Comparison of ENCODE assay signal across 8 cellular contexts in the genomic region with DNA sequence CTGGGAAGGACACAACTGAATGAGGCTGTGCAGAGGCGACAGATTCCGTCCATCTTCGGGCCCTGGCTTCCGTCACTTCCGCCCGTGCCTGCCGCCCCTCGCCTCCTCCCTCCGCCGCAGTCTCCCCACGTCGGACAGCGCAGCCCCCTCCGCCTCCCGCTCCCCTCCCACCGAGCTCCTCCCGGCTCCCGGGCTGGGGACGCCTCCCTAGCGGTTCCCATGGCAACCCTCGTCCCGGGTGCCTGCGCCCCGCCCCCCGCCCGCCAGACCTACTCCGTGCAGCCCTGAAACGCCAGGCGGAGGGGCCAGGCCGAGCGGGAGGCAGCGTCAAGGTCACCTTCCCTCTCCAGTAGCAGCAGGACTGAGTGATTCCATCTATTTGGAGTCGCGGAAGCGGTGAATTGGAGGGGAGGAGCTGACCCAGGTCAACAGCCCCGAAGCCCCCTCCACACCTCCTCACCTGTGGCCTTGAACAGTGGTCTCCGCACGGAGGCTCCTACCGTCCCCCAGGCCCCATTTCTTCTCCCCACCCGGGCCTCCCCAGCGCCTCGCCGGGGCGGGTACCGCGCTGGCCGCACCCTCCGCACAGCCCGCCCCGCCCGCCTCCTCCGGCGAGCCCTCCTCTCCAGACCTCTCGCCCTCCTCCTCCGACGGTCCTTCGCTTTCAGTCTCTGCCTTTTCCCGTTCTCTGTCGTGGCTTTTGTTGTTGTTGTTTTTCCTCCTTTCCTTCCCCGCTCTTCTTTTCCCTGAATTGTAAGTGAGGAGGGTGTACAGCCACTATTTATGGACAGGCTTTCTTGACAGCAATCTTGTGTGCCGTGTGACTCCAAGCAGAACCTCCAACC. TPM values are rescaled to one million over a fixed set of nuclear protein-coding genes. Genes with fewer than 3 reads are reported as not detected.
DNase-seq lines count a peak whose midpoint lies in the region; ATAC-seq and TF ChIP-seq lines count a peak whose summit lies in the region.

No MANE protein-coding gene starts in this region.

- H3K4me3 Mint-ChIP-seq in activated naive CD4-positive, alpha-beta T cell treated with anti-CD3 and anti-CD28 coated beads, Interleukin-2, amount 10 ng/mL, durations not matched to agents 7 days and 5 days = peak overlapping the region; percentile 84

- peaks cover 50% of the 10 kb centered on the region for H3K27me3 Mint-ChIP-seq in activated naive CD4-positive, alpha-beta T cell treated with anti-CD3 and anti-CD28 coated beads, Interleukin-2, amount 10 ng/mL, durations not matched to agents 7 days and 5 days

- ATAC-seq in RWPE2 (ENCODE audit: low read depth) = peak; percentile 82

- no peaks in the 10 kb centered on the region for H3K9me2 ChIP-seq in MM.1S (replicated peaks; ENCODE audit: insufficient read depth, low read length)
- H3K9me2 ChIP-seq in neural cell (ENCODE audit: insufficient read depth, low read length) = no peaks in the 10 kb centered on the region

- in situ Hi-C loops in transverse colon (cut with MboI; ENCODE audit: low pct_ligation_motif_present in 1 of 4, low pct_unique_long_range_greater_than_20kb in 1 of 4, low sequenced_read_pairs in 3 of 4) = no loop called here

- H3K27me3 ChIP-seq in GM06990 (replicated peaks; ENCODE audit: control insufficient read depth, insufficient read depth, low read length) = no peaks in the 10 kb centered on the region
- no peaks in the 10 kb centered on the region for H3K27me3 ChIP-seq in MM.1S (replicated peaks; ENCODE audit: insufficient read depth, low read length)
- no peaks in the 10 kb centered on the region for H3K27me3 ChIP-seq in RWPE2 (ENCODE audit: insufficient read depth, poor library complexity, severe bottlenecking)
- no peaks in the 10 kb centered on the region for H3K27me3 ChIP-seq in neural cell (ENCODE audit: insufficient read depth, low read depth, low read length)
- H3K27me3 ChIP-seq in transverse colon = no peaks in the 10 kb centered on the region

- H3K4me2 ChIP-seq in MM.1S (ENCODE audit: low read depth, low read length) (peak overlapping the region; percentile 74), neural cell (ENCODE audit: low read length) (peak overlapping the region; percentile 87)

- peak; percentile 59 for TF ChIP-seq EP300 in neural cell (conservative IDR thresholded peaks at IDR 0.05; ENCODE audit: poor library complexity, severe bottlenecking)
- no peak for TF ChIP-seq EP300 in transverse colon (IDR thresholded peaks at IDR 0.05; ENCODE audit: low read depth)

- H2AFZ ChIP-seq in MM.1S (ENCODE audit: low read length) (peak overlapping the region; percentile 92), neural cell (ENCODE audit: low read depth, low read length) (peak overlapping the region; percentile 80)

- CTCF ChIA-PET in activated naive CD4-positive, alpha-beta T cell treated with anti-CD3 and anti-CD28 coated beads, Interleukin-2, amount 10 ng/mL, durations not matched to agents 7 days and 5 days (lab: Charles Lee) = interaction anchor here (1.3 to 3.6 kb wide), 2 partner anchors 17 to 81 kb away, joined by 4 to 34 read pairs; no protein-coding TSS in a partner anchor

- intact Hi-C loops in transverse colon (cut with DNase I; ENCODE audit: low total_unique reads) = no loop called here

- H3K9me3 ChIP-seq in MM.1S (replicated peaks; ENCODE audit: insufficient read depth, low read length) (no peaks in the 10 kb centered on the region), RWPE2 (ENCODE audit: severe bottlenecking) (peaks cover under 1% of the 10 kb centered on the region), neural cell (ENCODE audit: low read length) (no peaks in the 10 kb centered on the region), transverse colon (no peaks in the 10 kb centered on the region)

- DNase-seq in GM06990 (ENCODE audit: extremely low read depth, insufficient read length) = peak; percentile 92
- peak; percentile 95 for DNase-seq in HCEC 1CT
- peak; percentile 86 for DNase-seq in MM.1S
- DNase-seq in RWPE2 (ENCODE audit: low spot score) = peak; percentile 95
- DNase-seq in activated naive CD4-positive, alpha-beta T cell treated with anti-CD3 and anti-CD28 coated beads, Interleukin-2, amount 10 ng/mL, durations not matched to agents 7 days and 5 days = peak; percentile 80
- peak; percentile 90 for DNase-seq in foreskin melanocyte
- peak; percentile 90 for DNase-seq in transverse colon

- H3K4me1 ChIP-seq in MM.1S (ENCODE audit: low read length) (peaks cover 9% of the 10 kb centered on the region), RWPE2 (ENCODE audit: insufficient read depth, poor library complexity, severe bottlenecking) (no peaks in the 10 kb centered on the region), transverse colon (peaks cover 3 to 28% (median 12%) of the 10 kb centered on the region in 4 donors)

- peaks cover 29% of the 10 kb centered on the region for H3K4me1 Mint-ChIP-seq in activated naive CD4-positive, alpha-beta T cell treated with anti-CD3 and anti-CD28 coated beads, Interleukin-2, amount 10 ng/mL, durations not matched to agents 7 days and 5 days

- H3F3A ChIP-seq in MM.1S (ENCODE audit: insufficient read depth, low read length) (0 out of 2 replicates have a peak, but pooled peaks cover 3% of the 10 kb centered on the region), neural cell (ENCODE audit: insufficient read depth, low read length, poor library complexity, severe bottlenecking) (no peaks in the 10 kb centered on the region)

- H3K36me3 ChIP-seq in GM06990 (ENCODE audit: control insufficient read depth, insufficient read depth, low read length) (no peaks in the 10 kb centered on the region), MM.1S (replicated peaks; ENCODE audit: insufficient read depth, low read length) (no peaks in the 10 kb centered on the region), RWPE2 (ENCODE audit: low read depth) (peaks cover 8% of the 10 kb centered on the region; the same call in 1 of the 2 replicates), neural cell (ENCODE audit: insufficient read depth, low read length) (no peaks in the 10 kb centered on the region), transverse colon (no peaks in the 10 kb centered on the region)

- H3K27ac ChIP-seq in MM.1S (ENCODE audit: low read length) = peak overlapping the region; percentile 66; the same call in 1 of the 2 replicates
- H3K27ac ChIP-seq in RWPE2 (ENCODE audit: poor library complexity, severe bottlenecking) = peak overlapping the region; percentile 76
- H3K27ac ChIP-seq in neural cell (ENCODE audit: low read length) = peak overlapping the region; percentile 98
- H3K27ac ChIP-seq in transverse colon = peak overlapping the region; percentile 92 to 97 (median 97)

- peak; percentile 67 for TF ChIP-seq POLR2A in transverse colon (IDR thresholded peaks at IDR 0.05)

- no peaks in the 10 kb centered on the region for H3K36me3 Mint-ChIP-seq in activated naive CD4-positive, alpha-beta T cell treated with anti-CD3 and anti-CD28 coated beads, Interleukin-2, amount 10 ng/mL, durations not matched to agents 7 days and 5 days

- TF ChIP-seq CTCF in GM06990 (IDR thresholded peaks at IDR 0.05; ENCODE audit: insufficient read depth, low read length, poor library complexity, severe bottlenecking) (no peak), MM.1S (IDR thresholded peaks at IDR 0.05; ENCODE audit: low read length) (no peak), RWPE2 (IDR thresholded peaks at IDR 0.05; ENCODE audit: poor library complexity, severe bottlenecking) (no peak), neural cell (IDR thresholded peaks at IDR 0.05; ENCODE audit: poor library complexity, severe bottlenecking) (no peak), transverse colon (IDR thresholded peaks at IDR 0.05) (no peak)

- WGBS in transverse colon (ENCODE audit: low coverage in 1 of 2), 2 donors = 0 to 1% methylated on average over 16 to 58 of the region's 61 CpGs

- H3K9ac ChIP-seq in MM.1S (ENCODE audit: low read length) (peak overlapping the region; percentile 87), neural cell (ENCODE audit: low read length) (peak overlapping the region; percentile 97)

- H3K27ac Mint-ChIP-seq in activated naive CD4-positive, alpha-beta T cell treated with anti-CD3 and anti-CD28 coated beads, Interleukin-2, amount 10 ng/mL, durations not matched to agents 7 days and 5 days = peak overlapping the region; percentile 12

- no peaks in the 10 kb centered on the region for H3K9me3 Mint-ChIP-seq in activated naive CD4-positive, alpha-beta T cell treated with anti-CD3 and anti-CD28 coated beads, Interleukin-2, amount 10 ng/mL, durations not matched to agents 7 days and 5 days

- no peaks in the 10 kb centered on the region; the same call in 1 of the 2 replicates for H3K79me2 ChIP-seq in MM.1S (ENCODE audit: low read length)
- H3K79me2 ChIP-seq in neural cell (replicated peaks; ENCODE audit: insufficient read depth, low read length) = peaks cover 13% of the 10 kb centered on the region

- no peak for TF ChIP-seq RAD21 in neural cell (conservative IDR thresholded peaks at IDR 0.05)

- peak overlapping the region; percentile 86 for H3K4me3 ChIP-seq in GM06990 (replicated peaks; ENCODE audit: low read depth, low read length)
- H3K4me3 ChIP-seq in MM.1S (ENCODE audit: low read length) = peak overlapping the region; percentile 83
- H3K4me3 ChIP-seq in RWPE2 (ENCODE audit: severe bottlenecking) = peak overlapping the region; percentile 46
- peak overlapping the region; percentile 84 for H3K4me3 ChIP-seq in neural cell (ENCODE audit: low read length)
- peak overlapping the region; percentile 63 to 91 (median 74) for H3K4me3 ChIP-seq in transverse colon

- H4K20me1 ChIP-seq in MM.1S (ENCODE audit: insufficient read depth, low read length) = no peaks in the 10 kb centered on the region
- no peaks in the 10 kb centered on the region for H4K20me1 ChIP-seq in neural cell (ENCODE audit: insufficient read depth)

TF ChIP-seq in neural cell, 6 proteins besides CTCF, POLR2A, EP300 and RAD21 (continues in another document):
- TF ChIP-seq EZH2 (IDR thresholded peaks at IDR 0.05; ENCODE audit: borderline replicate concordance, insufficient read depth, low read length, poor library complexity, severe bottlenecking) (no peak), MXI1 (conservative IDR thresholded peaks at IDR 0.05; ENCODE audit: poor library complexity, severe bottlenecking) (peak; percentile 73), SMC3 (conservative IDR thresholded peaks at IDR 0.05; ENCODE audit: poor library complexity) (no peak), TAF1 (IDR thresholded peaks at IDR 0.05; ENCODE audit: low read depth) (peak; percentile 35)

RNA-seq across cellular contexts. Expression of a gene that starts 1.0 kb away (rescaled TPM):
- 19.6 and 43.1 TPM in 2 replicates for polyA plus RNA-seq in neural cell
- polyA minus RNA-seq in neural cell = 29.2 and 30.7 TPM in 2 replicates
- 10 to 100 TPM in 3 of 4 donors, 1 to 10 TPM in 1; 7.1 to 18.0 (median 12.8) TPM for total RNA-seq in transverse colon

RNA-seq across cellular contexts. Expression of a gene that starts 22.5 kb away (rescaled TPM):
- polyA plus RNA-seq in neural cell = 6.8 and 9.6 TPM in 2 replicates
- polyA minus RNA-seq in neural cell = 12.5 and 13.4 TPM in 2 replicates
- 1 to 10 TPM; 2.0 to 5.0 (median 3.5) TPM for total RNA-seq in transverse colon

RNA-seq across cellular contexts. Expression of a gene that starts 32.7 kb away (rescaled TPM):
- 6.0 and 6.8 TPM in 2 replicates for polyA plus RNA-seq in neural cell
- 9.0 and 9.7 TPM in 2 replicates for polyA minus RNA-seq in neural cell
- 10 to 100 TPM in 2 of 4 donors, 1 to 10 TPM in 2; 3.8 to 11.3 (median 7.9) TPM for total RNA-seq in transverse colon

RNA-seq across cellular contexts. Expression of a gene that starts 50.5 kb away (rescaled TPM):
- 15.5 and 19.5 TPM in 2 replicates for polyA plus RNA-seq in neural cell
- 32.5 and 41.9 TPM in 2 replicates for polyA minus RNA-seq in neural cell
- total RNA-seq in transverse colon = 10 to 100 TPM in 2 of 4 donors, 1 to 10 TPM in 2; 6.6 to 16.0 (median 10.1) TPM

RNA-seq across cellular contexts. Expression of a gene that starts 57.3 kb away (rescaled TPM):
- polyA plus RNA-seq in neural cell = 7.8 and 10.9 TPM in 2 replicates
- 8.0 and 8.7 TPM in 2 replicates for polyA minus RNA-seq in neural cell
- total RNA-seq in transverse colon = 10 to 100 TPM in 1 of 4 donors, 1 to 10 TPM in 3; 3.0 to 97.3 (median 3.7) TPM

Comparison
In these comparisons a context has a peak if more than half of its experiments do, and no peak if none do; other contexts are left out.
1. Peak in every context shown above with its lines: DNase-seq, ATAC-seq, H3K4me3 ChIP-seq and H3K27ac ChIP-seq.